Comparison of ENCODE assay signal across 18 cellular contexts in genomic region chr3:87313641-87314040, GRCh38. TPM values are rescaled to one million over a fixed set of nuclear protein-coding genes. Genes with fewer than 3 reads are reported as not detected.
"Had no signal": no experiment of that assay in that cellular context is flagged by ENCODE, and none has a peak within 500 bp of the region (broad histone marks: within the 10 kb centered on the region; RNA-seq: fewer than 3 reads in every experiment).

No MANE protein-coding gene starts in this region.

- H3K36me3 Mint-ChIP-seq: brain; immature natural killer cell; naive thymus-derived CD4-positive, alpha-beta T cell had no signal

- H3K9me3 Mint-ChIP-seq: activated CD4-positive, alpha-beta T cell treated with anti-CD3 and anti-CD28 coated beads, Interleukin-2, amount 10 ng/mL, durations not matched to agents 7 days and 5 days; activated T-helper 1 cell treated with anti-CD3 and anti-CD28 coated beads, Interleukin-12 subunit alpha, Interleukin-12 subunit beta, Interleukin-2, Interleukin-4 antibody, amounts not matched to agents 30 ng/mL and 10 ng/mL and 1 ng/mL, durations not matched to agents 14 hours and 24 hours and 36 hours; brain; immature natural killer cell; naive thymus-derived CD4-positive, alpha-beta T cell had no signal

- ATAC-seq: left colon; naive thymus-derived CD4-positive, alpha-beta T cell had no signal

- H3K4me3 Mint-ChIP-seq: activated CD4-positive, alpha-beta T cell treated with anti-CD3 and anti-CD28 coated beads, Interleukin-2, amount 10 ng/mL, durations not matched to agents 7 days and 5 days; activated T-helper 1 cell treated with anti-CD3 and anti-CD28 coated beads, Interleukin-12 subunit alpha, Interleukin-12 subunit beta, Interleukin-2, Interleukin-4 antibody, amounts not matched to agents 30 ng/mL and 10 ng/mL and 1 ng/mL, durations not matched to agents 14 hours and 24 hours and 36 hours; brain; immature natural killer cell; naive thymus-derived CD4-positive, alpha-beta T cell had no signal

- H3K4me1 Mint-ChIP-seq: activated CD4-positive, alpha-beta T cell treated with anti-CD3 and anti-CD28 coated beads, Interleukin-2, amount 10 ng/mL, durations not matched to agents 7 days and 5 days; brain; immature natural killer cell; naive thymus-derived CD4-positive, alpha-beta T cell had no signal

- H3K27ac Mint-ChIP-seq: activated CD4-positive, alpha-beta T cell treated with anti-CD3 and anti-CD28 coated beads, Interleukin-2, amount 10 ng/mL, durations not matched to agents 7 days and 5 days; activated T-helper 1 cell treated with anti-CD3 and anti-CD28 coated beads, Interleukin-12 subunit alpha, Interleukin-12 subunit beta, Interleukin-2, Interleukin-4 antibody, amounts not matched to agents 30 ng/mL and 10 ng/mL and 1 ng/mL, durations not matched to agents 14 hours and 24 hours and 36 hours; immature natural killer cell; naive thymus-derived CD4-positive, alpha-beta T cell had no signal

- DNase-seq: activated CD4-positive, alpha-beta T cell treated with anti-CD3 and anti-CD28 coated beads, Interleukin-2, amount 10 ng/mL, durations not matched to agents 7 days and 5 days; activated naive CD4-positive, alpha-beta T cell treated with anti-CD3 and anti-CD28 coated beads, Interleukin-2, amount 50 U/mL, for 16 hours; amygdala; cerebellar nuclear complex; dermis blood vessel endothelial cell; glutamatergic neuron; immature natural killer cell; left colon; naive thymus-derived CD4-positive, alpha-beta T cell; retina; stimulated activated CD4-positive, alpha-beta T cell treated with anti-CD3 and anti-CD28 coated beads, Interleukin-4, amount 100 ng/mL, for 4 hours; T-helper 9 cell; transverse colon had no signal

RNA-seq across cellular contexts. Expression of gene POU1F1, which starts 37.3 kb away (rescaled TPM):
- total RNA-seq: activated CD4-positive, alpha-beta T cell treated with anti-CD3 and anti-CD28 coated beads, Interleukin-2, amount 10 ng/mL, durations not matched to agents 7 days and 5 days; activated T-helper 1 cell treated with anti-CD3 and anti-CD28 coated beads, Interleukin-12 subunit alpha, Interleukin-12 subunit beta, Interleukin-2, Interleukin-4 antibody, amounts not matched to agents 30 ng/mL and 10 ng/mL and 1 ng/mL, durations not matched to agents 14 hours and 24 hours and 36 hours; dermis blood vessel endothelial cell; left colon; lung; mononuclear cell; naive thymus-derived CD4-positive, alpha-beta T cell; subcutaneous adipose tissue; transverse colon had no signal
